Comparison of ENCODE assay signal across 17 cellular contexts in the genomic region with DNA sequence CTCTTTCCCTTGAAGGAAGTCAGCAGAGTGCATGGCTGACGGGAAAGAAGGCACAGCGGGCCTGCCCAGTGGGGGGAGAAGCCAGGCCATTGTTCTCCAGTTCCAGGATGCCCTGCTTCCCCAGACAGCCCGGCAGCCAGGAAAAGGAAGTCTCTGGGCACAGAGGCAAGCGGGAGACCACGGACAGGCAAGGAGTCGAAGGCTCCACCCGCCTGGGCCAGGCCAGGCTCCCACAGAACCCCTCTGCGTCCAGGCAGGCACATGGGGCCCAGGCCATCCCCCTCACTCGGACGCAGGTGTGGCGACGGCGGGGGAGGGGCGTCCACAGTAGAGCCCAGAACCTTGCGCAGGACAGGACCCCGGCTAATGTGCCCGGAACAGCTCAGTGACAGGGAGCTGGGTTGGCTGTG. TPM values are rescaled to one million over a fixed set of nuclear protein-coding genes. Genes with fewer than 3 reads are reported as not detected.
A peak's percentile ranks its signal among the peaks of the same experiment; 100 is the strongest.
DNase-seq lines count a peak whose midpoint lies in the region; ATAC-seq and TF ChIP-seq lines count a peak whose summit lies in the region.
"Had no signal": no experiment of that assay in that cellular context is flagged by ENCODE, and none has a peak within 500 bp of the region (broad histone marks: within the 10 kb centered on the region; RNA-seq: fewer than 3 reads in every experiment).

No MANE protein-coding gene starts in this region.

- H3K27ac ChIP-seq in duodenal mucosa (ENCODE audit: low read depth, low read length) (peak overlapping the region; percentile 32), liver (ENCODE audit: low read depth in 1 of 2, low read length in 2 of 2) (peak overlapping the region in 1 of 2 donors; percentile 44), thyroid gland (peak overlapping the region; percentile 61 to 81 (median 66))
- H3K27ac ChIP-seq: cardiac muscle cell had no signal

- peak overlapping the region; percentile 67 for H3K9ac ChIP-seq in NT2/D1 (ENCODE audit: insufficient read length, low read depth)
- no peak overlapping the region for H3K9ac ChIP-seq in duodenal mucosa (ENCODE audit: low read depth in 1 of 2, low read length in 2 of 2)
- H3K9ac ChIP-seq in liver (ENCODE audit: low read depth in 1 of 2, low read length in 2 of 2): no peak overlapping the region

- TF ChIP-seq CTCF in liver (IDR thresholded peaks at IDR 0.05; ENCODE audit: low read depth, low read length, missing input control) (no peak), thyroid gland (IDR thresholded peaks at IDR 0.05) (no peak)

- no peak for TF ChIP-seq RAD21 in liver (IDR thresholded peaks at IDR 0.05)

- no peaks in the 10 kb centered on the region for H3K27me3 ChIP-seq in NT2/D1 (ENCODE audit: insufficient read depth, insufficient read length)
- no peaks in the 10 kb centered on the region for H3K27me3 ChIP-seq in duodenal mucosa (ENCODE audit: control insufficient read depth in 1 of 2, insufficient read depth in 2 of 2, low read length in 2 of 2)
- no peaks in the 10 kb centered on the region for H3K27me3 ChIP-seq in liver (ENCODE audit: control insufficient read depth in 4 of 4, insufficient read depth in 4 of 4, low read length in 3 of 4)
- no peaks in the 10 kb centered on the region for H3K27me3 ChIP-seq in thyroid gland
- H3K27me3 ChIP-seq: cardiac muscle cell had no signal

- H3K27me3 Mint-ChIP-seq in activated T-cell treated with anti-CD3 and anti-CD28 coated beads, Interleukin-2, amount 50 U/mL, for 24 hours: no peaks in the 10 kb centered on the region
- H3K27me3 Mint-ChIP-seq: CD4-positive, alpha-beta T cell had no signal

- no peak for ATAC-seq in sciatic nerve
- ATAC-seq: left colon; stimulated activated memory B cell treated with anti-CD40 and anti-IgM and Interleukin-4, amounts not matched to agents 10 μg/mL and 1 μg/mL and 100 μg/mL, for 72 hours had no signal

- H3K36me3 ChIP-seq in NT2/D1 (ENCODE audit: insufficient read depth, insufficient read length, low read length) (peaks cover 21% of the 10 kb centered on the region), duodenal mucosa (ENCODE audit: control insufficient read depth in 1 of 2, insufficient read depth in 2 of 2, low read length in 2 of 2) (no peaks in the 10 kb centered on the region), liver (ENCODE audit: control insufficient read depth in 4 of 4, insufficient read depth in 3 of 4, low read depth in 1 of 4, low read length in 3 of 4) (no peaks in the 10 kb centered on the region), thyroid gland (no peaks in the 10 kb centered on the region)
- H3K36me3 ChIP-seq: cardiac muscle cell had no signal

- 84% methylated on average over 17 of the region's 17 CpGs for WGBS in liver
- WGBS in thyroid gland, 2 donors: 58 to 84% methylated on average over 7 to 14 of the region's 17 CpGs

- no peaks in the 10 kb centered on the region for H3K9me3 ChIP-seq in NT2/D1 (ENCODE audit: insufficient read depth, low read length)
- no peaks in the 10 kb centered on the region for H3K9me3 ChIP-seq in duodenal mucosa (ENCODE audit: control insufficient read depth in 1 of 2, low read length in 2 of 2)
- H3K9me3 ChIP-seq in liver (ENCODE audit: control insufficient read depth in 4 of 4, low read length in 3 of 4): no peaks in the 10 kb centered on the region
- H3K9me3 ChIP-seq in thyroid gland: no peaks in the 10 kb centered on the region

- peaks cover 43% of the 10 kb centered on the region for H3K4me1 Mint-ChIP-seq in activated T-cell treated with anti-CD3 and anti-CD28 coated beads, Interleukin-2, amount 50 U/mL, for 24 hours (ENCODE audit: low read depth)

- H3K36me3 Mint-ChIP-seq in activated T-cell treated with anti-CD3 and anti-CD28 coated beads, Interleukin-2, amount 50 U/mL, for 24 hours (ENCODE audit: low read depth): no peaks in the 10 kb centered on the region

- intact Hi-C loops in thyroid gland (cut with DNase I): no loop called here
- intact Hi-C loops in sciatic nerve (cut with DNase I): no loop called here

- H3K4me3 ChIP-seq in NT2/D1 (ENCODE audit: insufficient read length, low read depth): no peak overlapping the region
- H3K4me3 ChIP-seq in duodenal mucosa (ENCODE audit: low read depth in 1 of 2, low read length in 2 of 2): no peak overlapping the region
- no peak overlapping the region for H3K4me3 ChIP-seq in liver (ENCODE audit: low read depth in 1 of 3, low read length in 3 of 3)
- H3K4me3 ChIP-seq in thyroid gland (replicated peaks in 1 of 3): no peak overlapping the region
- H3K4me3 ChIP-seq: cardiac muscle cell had no signal

- H3K4me1 ChIP-seq in NT2/D1 (ENCODE audit: insufficient read depth, insufficient read length): peaks cover 39% of the 10 kb centered on the region
- peaks cover 2 to 6% of the 10 kb centered on the region in 2 donors for H3K4me1 ChIP-seq in duodenal mucosa (ENCODE audit: control insufficient read depth in 1 of 2, insufficient read depth in 2 of 2, low read length in 2 of 2)
- peaks cover 12 to 51% (median 22%) of the 10 kb centered on the region in 4 donors for H3K4me1 ChIP-seq in liver (ENCODE audit: control insufficient read depth in 4 of 4, insufficient read depth in 4 of 4, low read length in 3 of 4)
- H3K4me1 ChIP-seq in thyroid gland: peaks cover 41 to 76% of the 10 kb centered on the region in 2 donors

- no peaks in the 10 kb centered on the region for H3K9me3 Mint-ChIP-seq in activated T-cell treated with anti-CD3 and anti-CD28 coated beads, Interleukin-2, amount 50 U/mL, for 24 hours
- H3K9me3 Mint-ChIP-seq: CD4-positive, alpha-beta T cell; stimulated activated memory B cell treated with anti-CD40 and anti-IgM and Interleukin-4, amounts not matched to agents 10 μg/mL and 1 μg/mL and 100 μg/mL, for 72 hours had no signal

- no peak for DNase-seq in NT2/D1 (ENCODE audit: low read depth, low spot score)
- DNase-seq in thyroid gland: peak; percentile 24 to 30
- DNase-seq in epidermal melanocyte (ENCODE audit: insufficient read length, low spot score): no peak
- no peak for DNase-seq in activated CD4-positive, alpha-beta T cell treated with anti-CD3 and anti-CD28 coated beads for 1 hour
- DNase-seq in sciatic nerve (ENCODE audit: low spot score): no peak
- DNase-seq in activated T-cell treated with anti-CD3 and anti-CD28 coated beads, Interleukin-2, amount 50 U/mL, for 24 hours: no peak
- DNase-seq: activated CD4-positive, CD25-positive, alpha-beta regulatory T cell; CD4-positive, alpha-beta T cell; left colon; NCI-H1436; NCI-H82; stimulated activated CD4-positive, alpha-beta T cell treated with anti-CD3 and anti-CD28 coated beads, Interleukin-2, amount 100 ng/mL, for 24 hours had no signal

- H3K4me3 Mint-ChIP-seq in activated T-cell treated with anti-CD3 and anti-CD28 coated beads, Interleukin-2, amount 50 U/mL, for 24 hours: no peak overlapping the region
- H3K4me3 Mint-ChIP-seq: CD4-positive, alpha-beta T cell; stimulated activated memory B cell treated with anti-CD40 and anti-IgM and Interleukin-4, amounts not matched to agents 10 μg/mL and 1 μg/mL and 100 μg/mL, for 72 hours had no signal

- no peak overlapping the region for H3K27ac Mint-ChIP-seq in activated T-cell treated with anti-CD3 and anti-CD28 coated beads, Interleukin-2, amount 50 U/mL, for 24 hours
- H3K27ac Mint-ChIP-seq: CD4-positive, alpha-beta T cell had no signal

- no peak for TF ChIP-seq POLR2A in thyroid gland (IDR thresholded peaks at IDR 0.05)

TF ChIP-seq in liver, 16 proteins besides CTCF, POLR2A, EP300 and RAD21:
- TF ChIP-seq SP1 (IDR thresholded peaks at IDR 0.05): peak; percentile 23
- TF ChIP-seq REST (IDR thresholded peaks at IDR 0.05): no peak

RNA-seq across cellular contexts. Expression of gene GPR146, which starts 8.7 kb away (rescaled TPM):
- total RNA-seq in liver (10 to 100 TPM; 27.9 to 33.5 TPM), thyroid gland (10 to 100 TPM in 3 of 4 donors, 1 to 10 TPM in 1; 8.7 to 49.4 (median 32.7) TPM), sciatic nerve (50.5 TPM)
- polyA plus RNA-seq in liver: 10 to 100 TPM; 15.5 to 25.4 TPM
- total RNA-seq: fibroblast of villous mesenchyme had no signal

RNA-seq across cellular contexts. Expression of gene GPER1, which starts 34.9 kb away (rescaled TPM):
- total RNA-seq in liver (1 to 10 TPM; 2.9 to 6.7 TPM), thyroid gland (10 to 100 TPM; 12.5 to 29.2 (median 21.2) TPM), sciatic nerve (11.1 TPM)
- polyA plus RNA-seq in liver: 10 to 100 TPM in 1 of 2 donors, 1 to 10 TPM in 1; 8.0 to 23.1 TPM
- total RNA-seq: CD4-positive, alpha-beta T cell had no signal

Comparison
In these comparisons a context has a peak if more than half of its experiments do, and no peak if none do; other contexts are left out.
1. DNase-seq: peak in thyroid gland (2 of 2); none in NT2/D1 (single experiment), epidermal melanocyte (single experiment), activated CD4-positive, alpha-beta T cell treated with anti-CD3 and anti-CD28 coated beads for 1 hour (single experiment), sciatic nerve (single experiment) and activated T-cell treated with anti-CD3 and anti-CD28 coated beads, Interleukin-2, amount 50 U/mL, for 24 hours (single experiment).